8 cellular contexts compared by ENCODE assay signal in the genomic region with DNA sequence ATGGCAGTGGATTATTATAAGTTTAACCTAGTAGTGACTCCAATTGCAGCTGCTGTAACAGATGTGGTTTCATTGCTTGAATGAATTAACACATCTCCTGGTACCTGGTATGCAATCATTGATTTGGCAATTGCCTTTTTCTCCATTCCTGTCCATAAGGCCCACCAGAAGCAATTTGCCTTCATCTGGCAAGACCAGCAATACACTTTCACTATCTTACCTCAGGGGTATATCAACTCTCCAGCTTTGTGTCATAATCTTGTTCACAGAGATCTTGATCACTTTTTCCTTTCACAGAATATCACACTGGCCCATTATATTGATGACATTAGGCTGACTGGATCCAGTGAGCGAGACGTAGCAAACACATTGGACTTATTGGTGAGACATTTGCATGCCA.
"Had no signal": no experiment of that assay in that cellular context is flagged by ENCODE, and none has a peak within 500 bp of the region (broad histone marks: within the 10 kb centered on the region; RNA-seq: fewer than 3 reads in every experiment).

No MANE protein-coding gene starts in this region.

- FAIRE-seq: HTR-8/SVneo, K562 had no signal

- H3K27ac ChIP-seq: GM23248 had no signal

- ATAC-seq: HCT116, K562 had no signal

- H3K36me3 ChIP-seq: HAP-1 had no signal

- DNase-seq: GM23248, GOT3, H7, IMR-90 had no signal

- H3K9me3 ChIP-seq: HAP-1 had no signal

- H3K4me1 ChIP-seq: HAP-1 had no signal

- H3K4me3 ChIP-seq: GM23248, HAP-1, K562 had no signal
